8 cellular contexts compared by ENCODE assay signal in genomic region chrX:72308566-72309296, GRCh38. TPM values are rescaled to one million over a fixed set of nuclear protein-coding genes. Genes with fewer than 3 reads are reported as not detected.
DNase-seq lines count a peak whose midpoint lies in the region; ATAC-seq and TF ChIP-seq lines count a peak whose summit lies in the region.

No MANE protein-coding gene starts in this region.

- CTCF ChIA-PET in mammary epithelial cell (lab: Charles Lee; ENCODE audit: low non-redundant PET) = no interaction called here

- no peaks in the 10 kb centered on the region for H3K9me3 ChIP-seq in mammary epithelial cell (replicated peaks; ENCODE audit: insufficient read depth, low read length)

- H3K79me2 ChIP-seq in mammary epithelial cell (ENCODE audit: insufficient read depth, low read length) = no peaks in the 10 kb centered on the region

- TF ChIP-seq CTCF in mammary epithelial cell (conservative IDR thresholded peaks at IDR 0.05 in 1 of 2, IDR thresholded peaks at IDR 0.05 in 1 of 2; ENCODE audit: extremely low read depth in 1 of 2, insufficient read depth in 1 of 2, low read depth in 1 of 2, low read length in 2 of 2) = no peak

- no peaks in the 10 kb centered on the region for H3K36me3 ChIP-seq in mammary epithelial cell (ENCODE audit: insufficient read depth, low read length)

- peak overlapping the region; percentile 60 for H2AFZ ChIP-seq in mammary epithelial cell (ENCODE audit: low read depth, low read length)

- WGBS in mammary epithelial cell (ENCODE audit: low coverage, missing lambda C conversion rate) = 4% methylated on average over 18 of the region's 24 CpGs

- dilution Hi-C loops in mammary epithelial cell (cut with HindIII; ENCODE audit: low sequenced_read_pairs) = no loop called here

- no peak overlapping the region for H3K27ac ChIP-seq in mammary epithelial cell (ENCODE audit: insufficient read depth, low read depth, low read length)

- H3K9ac ChIP-seq in mammary epithelial cell (ENCODE audit: insufficient read depth, low read length) = no peak overlapping the region

- H3K4me3 ChIP-seq in mammary epithelial cell (replicated peaks in 1 of 3; ENCODE audit: insufficient read depth in 1 of 3, low read depth in 2 of 3, low read length in 3 of 3) (peak overlapping the region in 2 of 3 experiments; percentile 17 to 32), skeletal muscle cell (ENCODE audit: low read depth, low read length) (peak overlapping the region; percentile 16)

- peak overlapping the region; percentile 44 for H3K4me2 ChIP-seq in mammary epithelial cell (ENCODE audit: insufficient read depth, low read depth, low read length)

- no peak for ATAC-seq in GM19395 (IDR thresholded peaks at IDR 0.05; ENCODE audit: unreplicated experiment)

- no peaks in the 10 kb centered on the region for H4K20me1 ChIP-seq in mammary epithelial cell (ENCODE audit: insufficient read depth, low read length)

- DNase-seq in NCI-H2107 (lab: John Stamatoyannopoulos, UW) = peak; percentile 47
- no peak for DNase-seq in NCI-H2107 treated with DMSO at 0.1 percent for 48 hours (lab: John Stamatoyannopoulos, UW; ENCODE audit: unreplicated experiment)
- peak; percentile 53 for DNase-seq in LoVo (ENCODE audit: low spot score)
- DNase-seq in SK-MEL-5 (ENCODE audit: low read depth, low spot score) = peak; percentile 62
- DNase-seq in mammary epithelial cell = peak; percentile 57
- peak; percentile 70 for DNase-seq in iPS-NIHi7 (ENCODE audit: extremely low spot score)
- peak; percentile 16 for DNase-seq in skeletal muscle cell (ENCODE audit: low read depth)

- in situ Hi-C loops in SK-MEL-5 (cut with HindIII; ENCODE audit: low pct_unique_long_range_greater_than_20kb, low sequenced_read_pairs) = no loop called here
- in situ Hi-C loops in mammary epithelial cell (cut with MboI; ENCODE audit: low sequenced_read_pairs in 2 of 2) = no loop called here

- intact Hi-C loops in mammary epithelial cell (cut with micrococcal nuclease) = loop anchor here (5.0 kb wide), 1 partner anchor 126 kb away; the partner anchor contains the start of gene PIN4

- no TSS peak for BruUV-seq in mammary epithelial cell (replicated peaks; lab: Mats Ljungman, UMichigan)

- peaks cover 41% of the 10 kb centered on the region for H3K27me3 ChIP-seq in mammary epithelial cell (ENCODE audit: insufficient read depth, low read length)

- H3K4me1 ChIP-seq in mammary epithelial cell (ENCODE audit: insufficient read depth, low read length) = peaks cover 33% of the 10 kb centered on the region

RNA-seq across cellular contexts. Expression of gene CITED1, which starts 3.0 kb away (rescaled TPM):
- total RNA-seq in SK-MEL-5 (2014; rRNA removed; shearing (Covaris generic)) = 29.4 and 30.1 TPM in 2 replicates
- 15.1 and 16.9 TPM in 2 replicates for polyA plus RNA-seq in SK-MEL-5 (2015; cell fraction: cytosol; rRNA removed)
- polyA plus RNA-seq in SK-MEL-5 (2015; cell fraction: nucleus; rRNA removed) = 3.2 and 13.7 TPM in 2 replicates
- total RNA-seq in mammary epithelial cell = 1 to 10 TPM in 1 of 2 donors, not detected in 1; 1.3 TPM
- polyA plus RNA-seq in mammary epithelial cell = 0.23 TPM
- not detected for polyA minus RNA-seq in mammary epithelial cell

RNA-seq across cellular contexts. Expression of gene RPS4X, which starts 31.7 kb away (rescaled TPM):
- total RNA-seq in SK-MEL-5 (2014; rRNA removed; shearing (Covaris generic)) = 1,611 and 1,883 TPM in 2 replicates
- polyA plus RNA-seq in SK-MEL-5 (2015; cell fraction: cytosol; rRNA removed) = 1,069 and 1,277 TPM in 2 replicates
- 450 and 476 TPM in 2 replicates for polyA plus RNA-seq in SK-MEL-5 (2015; cell fraction: nucleus; rRNA removed)
- 1,000 to 10,000 TPM in 1 of 2 donors, 100 to 1,000 TPM in 1; 857 to 1,015 TPM for total RNA-seq in mammary epithelial cell
- polyA plus RNA-seq in mammary epithelial cell = 2,382 TPM
- polyA minus RNA-seq in mammary epithelial cell = 1,181 TPM

Comparison
In these comparisons a context has a peak if more than half of its experiments do, and no peak if none do; other contexts are left out.
1. RNA of gene CITED1, which starts 3.0 kb away (total RNA-seq): 29.4 to 30.1 TPM in SK-MEL-5; 1.3 TPM in mammary epithelial cell; every median in the first group is over 10 times any median in the second.